Comparison of ENCODE assay signal across 19 cellular contexts in the genomic region with DNA sequence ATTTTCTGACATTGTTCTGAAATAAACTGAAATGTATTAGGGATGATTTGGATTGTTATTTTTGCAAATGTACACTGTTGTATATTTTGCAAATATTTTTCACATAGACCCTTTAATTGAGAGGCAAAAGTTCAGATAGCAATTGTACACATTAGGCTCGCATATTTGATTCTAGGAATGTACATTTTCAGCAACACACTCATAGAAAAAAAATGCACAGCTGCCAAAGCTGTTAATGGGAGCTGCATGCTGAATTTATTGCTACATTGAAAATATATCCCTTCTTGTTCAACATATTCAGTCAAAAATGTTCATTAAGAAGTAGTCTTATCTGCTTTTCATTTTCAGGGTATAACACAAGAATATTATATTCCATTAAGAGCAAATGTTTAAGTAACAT.
DNase-seq lines count a peak whose midpoint lies in the region; TF ChIP-seq lines count a peak whose summit lies in the region.
"Had no signal": no experiment of that assay in that cellular context is flagged by ENCODE, and none has a peak within 500 bp of the region (broad histone marks: within the 10 kb centered on the region; RNA-seq: fewer than 3 reads in every experiment).

No MANE protein-coding gene starts in this region.

- no peak for TF ChIP-seq POLR2A in esophagus muscularis mucosa (IDR thresholded peaks at IDR 0.05; ENCODE audit: low read depth)

- H3K27ac ChIP-seq in esophagus muscularis mucosa (replicated peaks in 1 of 4) (no peak overlapping the region), ascending aorta (no peak overlapping the region)
- H3K27ac ChIP-seq: A549, GM23248, HL-60 had no signal

- intact Hi-C loops in esophagus muscularis mucosa (cut with DNase I) (no loop called here), ascending aorta (cut with DNase I) (no loop called here)

- H3K36me3 ChIP-seq in esophagus muscularis mucosa: no peaks in the 10 kb centered on the region
- H3K36me3 ChIP-seq in ascending aorta: no peaks in the 10 kb centered on the region

- DNase-seq in HCEC 1CT (peak; percentile 64), astrocyte of the cerebellum (ENCODE audit: low read depth) (peak; percentile 36), glomerular visceral epithelial cell (ENCODE audit: extremely low spot score) (peak; percentile 1), skeletal muscle cell (ENCODE audit: low read depth) (peak; percentile 11), NCI-H526 (lab: John Stamatoyannopoulos, UW) (no peak), esophagus muscularis mucosa (ENCODE audit: extremely low spot score) (no peak), ascending aorta (ENCODE audit: low spot score in 2 of 2) (no peak), mucosa of gallbladder (ENCODE audit: low spot score) (no peak)
- DNase-seq: Caco-2, DMS153, GM23248, NCI-H187 treated with DMSO at 0.1 percent for 48 hours, NCI-H446, NCI-H748 treated with DMSO at 0.1 percent for 48 hours, OCI-M1, RPMI8226, SIG-M5 had no signal

- TF ChIP-seq CTCF in astrocyte of the cerebellum (IDR thresholded peaks at IDR 0.05; ENCODE audit: low read depth, low read length, missing control alignments): no peak
- TF ChIP-seq CTCF in esophagus muscularis mucosa (IDR thresholded peaks at IDR 0.05): no peak
- TF ChIP-seq CTCF in ascending aorta (IDR thresholded peaks at IDR 0.05): no peak

- H3K9me3 ChIP-seq in esophagus muscularis mucosa: no peaks in the 10 kb centered on the region
- H3K9me3 ChIP-seq in ascending aorta: no peaks in the 10 kb centered on the region
- H3K9me3 ChIP-seq: A549, Caco-2 had no signal

- no peaks in the 10 kb centered on the region for H3K4me1 ChIP-seq in esophagus muscularis mucosa
- no peaks in the 10 kb centered on the region for H3K4me1 ChIP-seq in ascending aorta
- H3K4me1 ChIP-seq: A549, Caco-2 had no signal

- no peaks in the 10 kb centered on the region for H3K27me3 ChIP-seq in esophagus muscularis mucosa
- no peaks in the 10 kb centered on the region for H3K27me3 ChIP-seq in ascending aorta

- WGBS in esophagus muscularis mucosa: 75% methylated on average over 1 of the region's 1 CpG

- no peak for TF ChIP-seq EP300 in esophagus muscularis mucosa (IDR thresholded peaks at IDR 0.05)

- in situ Hi-C loops in astrocyte of the cerebellum (cut with HindIII; ENCODE audit: low sequenced_read_pairs): no loop called here

- H3K4me3 ChIP-seq in astrocyte of the cerebellum (ENCODE audit: low read depth, low read length) (no peak overlapping the region), skeletal muscle cell (ENCODE audit: low read depth, low read length) (no peak overlapping the region), esophagus muscularis mucosa (no peak overlapping the region), ascending aorta (no peak overlapping the region)
- H3K4me3 ChIP-seq: A549, GM23248 had no signal

Comparison
In these comparisons a context has a peak if more than half of its experiments do, and no peak if none do; other contexts are left out.
1. DNase-seq: peak in HCEC 1CT (single experiment), astrocyte of the cerebellum (single experiment), glomerular visceral epithelial cell (single experiment) and skeletal muscle cell (single experiment); none in NCI-H526 (0 of 2), esophagus muscularis mucosa (single experiment), ascending aorta (0 of 2) and mucosa of gallbladder (single experiment).